Comparison of ENCODE assay signal across 9 cellular contexts in the genomic region with DNA sequence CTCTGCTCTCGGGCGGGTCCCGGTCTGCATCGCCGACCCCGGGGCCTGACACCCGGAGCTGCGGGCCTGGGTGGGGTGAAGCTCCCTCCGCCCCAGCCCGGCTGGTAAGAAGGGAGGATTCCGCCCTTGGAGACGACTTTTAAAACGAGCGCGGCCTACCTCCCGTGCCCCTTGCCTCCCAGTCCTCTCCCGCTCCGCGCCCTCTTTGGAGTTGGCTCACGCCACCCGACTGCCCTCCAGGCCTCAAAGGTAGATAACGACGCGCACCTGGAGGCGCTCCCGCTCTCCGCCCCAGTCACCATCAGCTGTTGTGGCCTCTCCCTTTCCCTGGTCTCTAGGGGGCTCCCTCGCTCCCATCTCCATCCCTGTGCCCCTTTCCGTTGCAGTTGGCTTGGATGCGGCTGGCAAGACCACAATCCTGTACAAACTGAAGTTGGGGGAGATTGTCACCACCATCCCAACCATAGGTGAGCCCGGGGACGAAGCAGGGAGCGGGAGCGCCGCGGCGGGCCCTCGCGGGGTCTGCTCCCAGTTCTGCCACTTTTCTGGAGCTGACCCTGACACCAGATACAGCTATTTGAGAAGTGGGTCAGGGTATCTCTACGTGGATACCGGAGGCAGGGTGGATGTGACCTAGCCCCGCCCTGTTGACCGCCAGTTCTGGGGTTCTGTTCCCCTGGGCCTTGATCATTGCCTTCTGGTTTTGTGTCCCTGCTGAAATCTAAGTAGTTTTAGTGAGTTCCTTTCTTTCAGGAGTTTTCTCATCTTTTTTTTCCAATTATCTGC. TPM values are rescaled to one million over a fixed set of nuclear protein-coding genes. Genes with fewer than 3 reads are reported as not detected.
DNase-seq lines count a peak whose midpoint lies in the region; ATAC-seq, FAIRE-seq and TF ChIP-seq lines count a peak whose summit lies in the region.
"Had no signal": no experiment of that assay in that cellular context is flagged by ENCODE, and none has a peak within 500 bp of the region (broad histone marks: within the 10 kb centered on the region; RNA-seq: fewer than 3 reads in every experiment).

No MANE protein-coding gene starts in this region.

- H4K20me1 ChIP-seq in GM12878 (ENCODE audit: control insufficient read depth, insufficient read depth) = no peaks in the 10 kb centered on the region

- peak overlapping the region; percentile 87 for H3K4me2 ChIP-seq in GM12878 (ENCODE audit: control insufficient read depth, insufficient read depth)

- peak; percentile 31 to 68 (median 37); a peak in 5 of 6 replicates for TF ChIP-seq CTCF in GM12878 (IDR thresholded peaks at IDR 0.05 in 2 of 3, conservative IDR thresholded peaks at IDR 0.05 in 1 of 3; ENCODE audit: control insufficient read depth in 2 of 3, extremely low read depth in 1 of 3, insufficient read depth in 1 of 3, low read depth in 3 of 3, low read length in 3 of 3)

- RAD21 ChIA-PET in GM12878 (lab: Charles Lee; ENCODE audit: unreplicated experiment) = interaction anchor here (1.5 to 2.0 kb wide), 2 partner anchors 32 to 62 kb away, joined by 4 to 7 read pairs; no protein-coding TSS in a partner anchor

- TF ChIP-seq POLR2A in GM12878 (IDR thresholded peaks at IDR 0.05; ENCODE audit: low read depth, low read length) = no peak

- SMC1A ChIA-PET in GM12878 (lab: Charles Lee; ENCODE audit: uncharacterized antibody, unreplicated experiment) = interaction anchor here (0.9 to 2.9 kb wide), 2 partner anchors 39 to 75 kb away, joined by 3 to 13 read pairs; no protein-coding TSS in a partner anchor

- BruUV-seq in GM12878 (replicated peaks; lab: Mats Ljungman, UMichigan) = no TSS peak

- peaks cover 13% of the 10 kb centered on the region for H3K4me1 ChIP-seq in GM12878 (ENCODE audit: control insufficient read depth, insufficient read depth, low read length)

- H3K9ac ChIP-seq in GM12878 (ENCODE audit: control insufficient read depth, insufficient read depth, low read length) = peak overlapping the region; percentile 83

- peak overlapping the region; percentile 94 for H3K4me3 ChIP-seq in GM12878

- CTCF ChIA-PET in GM12878 (lab: Yijun Ruan, JAX) = interaction anchor here (0.9 to 2.3 kb wide), 7 partner anchors 9 to 118 kb away, joined by 3 to 11 read pairs (median 4); no protein-coding TSS in a partner anchor

- in situ Hi-C loops in GM12878 (cut with MboI) = no loop called here

- FAIRE-seq in HTR-8/SVneo (lab: Jason Lieb, UNC) (no peak), RCC 7860 (lab: Jason Lieb, UNC) (no peak), GM12878 (lab: Jason Lieb, UNC) (no peak)

- POLR2A ChIA-PET in GM12878 (lab: Charles Lee) = interaction anchor here (0.6 to 1.7 kb wide), 3 partner anchors 31 to 61 kb away, joined by 3 to 5 read pairs (median 3); no protein-coding TSS in a partner anchor

- no peaks in the 10 kb centered on the region for H3K27me3 ChIP-seq in GM12878 (replicated peaks in 1 of 2; ENCODE audit: control insufficient read depth in 2 of 2, insufficient read depth in 2 of 2, low read length in 1 of 2)

- peak overlapping the region; percentile 77 for H3K27ac ChIP-seq in GM12878 (ENCODE audit: control insufficient read depth, insufficient read depth)

- peak overlapping the region; percentile 82 for H2AFZ ChIP-seq in GM12878 (ENCODE audit: control insufficient read depth, low read depth, low read length)

- H3K9me3 ChIP-seq in GM12878 (replicated peaks; ENCODE audit: control insufficient read depth, insufficient read depth, low read length) = no peaks in the 10 kb centered on the region

- intact Hi-C loops in GM12878 (cut with micrococcal nuclease; ENCODE audit: unreplicated experiment) = loop anchor here (2.0 kb wide), 1 partner anchor 64 kb away; a partner anchor contains a TSS

- H3K36me3 ChIP-seq in GM12878 (ENCODE audit: control insufficient read depth in 2 of 2, insufficient read depth in 2 of 2, low read length in 1 of 2) = peaks cover 0 to 3% of the 10 kb centered on the region in 2 experiments; a peak in 2 of 4 replicates

- no peak for TF ChIP-seq EP300 in GM12878 (IDR thresholded peaks at IDR 0.05; ENCODE audit: borderline replicate concordance in 1 of 2, control insufficient read depth in 1 of 2, low read depth in 2 of 2, low read length in 2 of 2)

- peaks cover 25% of the 10 kb centered on the region for H3K79me2 ChIP-seq in GM12878 (ENCODE audit: control insufficient read depth, insufficient read depth, low read length)

- DNase-seq in DMS153 (lab: John Stamatoyannopoulos, UW) (peak; percentile 34), HTR-8/SVneo (ENCODE audit: insufficient read length, low spot score) (peak; percentile 73), RCC 7860 (ENCODE audit: low spot score) (peak; percentile 47), GM12878 (ENCODE audit: low read depth, low spot score) (no peak), hypothalamus (lab: John Stamatoyannopoulos, UW) (peak in 43 of 51 donors; percentile 3 to 70 (median 43)), pulmonary artery endothelial cell (ENCODE audit: low read depth, low spot score) (peak; percentile 13), cerebellar nuclear complex (lab: John Stamatoyannopoulos, UW) (no peak)

- 4% methylated on average over 36 of the region's 43 CpGs for WGBS in GM12878 (ENCODE audit: insufficient coverage, insufficient replicate concordance, low lambda C conversion rate, missing lambda C conversion rate)

- peak; percentile 36; the same call in 1 of the 2 replicates for TF ChIP-seq RAD21 in GM12878 (IDR thresholded peaks at IDR 0.05; ENCODE audit: insufficient read depth, low read depth, low read length)

- peak; percentile 22 for ATAC-seq in GM21390 (IDR thresholded peaks at IDR 0.05; ENCODE audit: unreplicated experiment)
- ATAC-seq in GM12878 = peak; percentile 31

RNA-seq across cellular contexts. Expression of a gene that starts 0.7 kb away (rescaled TPM):
- total RNA-seq in GM12878 (2013; cell fraction: nucleolus; rRNA removed) = 15.8 and 19.9 TPM in 2 replicates
- total RNA-seq in GM12878 (2014; rRNA removed) (146 and 158 TPM in 2 replicates), GM12878 (2014; rRNA removed; fragmentation: Illumina TruSeq; extraction: Trizol) (73.6 and 84.8 TPM in 2 replicates), GM12878 (2021) (118 and 128 TPM in 2 replicates), pulmonary artery endothelial cell (122 and 215 TPM in 2 replicates)
- 53.8 TPM for polyA plus RNA-seq in GM12878 (2011; ENCODE audit: low read depth)
- polyA plus RNA-seq in GM12878 (2011; rRNA removed) (135 and 210 TPM in 2 replicates), GM12878 (2014; fragmentation: Illumina TruSeq; extraction: Trizol) (80.0 and 86.1 TPM in 2 replicates), GM12878 (2014; fragmentation: Nextera tagmentation; extraction: Ambion mirVana) (10 to 100 TPM; 11.0 to 18.0 TPM), GM12878 (2014; rRNA removed) (197 and 211 TPM in 2 replicates), GM12878 (2016; fragmentation: Nextera tagmentation; extraction: Ambion mirVana) (100 to 1,000 TPM; 143 to 156 TPM)
- polyA plus RNA-seq in GM12878 (2011; cell fraction: cytosol; rRNA removed) = 284 and 313 TPM in 2 replicates
- polyA plus RNA-seq in GM12878 (2011; cell fraction: nucleus; rRNA removed) = 145 and 173 TPM in 2 replicates
- polyA plus RNA-seq in GM12878 (2012) = 92.0 and 98.4 TPM in 2 replicates
- polyA minus RNA-seq in GM12878 (2011; rRNA and poly(A)+ RNA removed) = 63.3 and 73.0 TPM in 2 replicates
- 42.8 and 49.8 TPM in 2 replicates for polyA minus RNA-seq in GM12878 (2011; cell fraction: cytosol; rRNA and poly(A)+ RNA removed)
- 19.9 and 25.3 TPM in 2 replicates for polyA minus RNA-seq in GM12878 (2011; cell fraction: nucleus; rRNA and poly(A)+ RNA removed)

RNA-seq across cellular contexts. Expression of a gene that starts 3.5 kb away (rescaled TPM):
- 11.1 and 11.6 TPM in 2 replicates for total RNA-seq in GM12878 (2013; cell fraction: nucleolus; rRNA removed)
- 11.3 and 11.9 TPM in 2 replicates for total RNA-seq in GM12878 (2014; rRNA removed)
- 9.2 and 9.6 TPM in 2 replicates for total RNA-seq in GM12878 (2014; rRNA removed; fragmentation: Illumina TruSeq; extraction: Trizol)
- total RNA-seq in GM12878 (2021) = 14.7 and 14.9 TPM in 2 replicates
- polyA plus RNA-seq in GM12878 (2011; ENCODE audit: low read depth) = 7.8 TPM
- polyA plus RNA-seq in GM12878 (2011; rRNA removed) = 7.1 and 7.5 TPM in 2 replicates
- 7.2 and 7.8 TPM in 2 replicates for polyA plus RNA-seq in GM12878 (2011; cell fraction: cytosol; rRNA removed)
- 6.7 and 7.6 TPM in 2 replicates for polyA plus RNA-seq in GM12878 (2011; cell fraction: nucleus; rRNA removed)
- 8.6 and 9.8 TPM in 2 replicates for polyA plus RNA-seq in GM12878 (2012)
- polyA plus RNA-seq in GM12878 (2014; fragmentation: Illumina TruSeq; extraction: Trizol) = 7.0 and 8.0 TPM in 2 replicates
- 1 to 10 TPM; 1.8 to 2.7 TPM for polyA plus RNA-seq in GM12878 (2014; fragmentation: Nextera tagmentation; extraction: Ambion mirVana)
- 8.4 and 8.7 TPM in 2 replicates for polyA plus RNA-seq in GM12878 (2014; rRNA removed)
- polyA plus RNA-seq in GM12878 (2016; fragmentation: Nextera tagmentation; extraction: Ambion mirVana) = 10 to 100 TPM; 13.5 to 17.2 TPM
- 13.8 and 17.7 TPM in 2 replicates for polyA minus RNA-seq in GM12878 (2011; rRNA and poly(A)+ RNA removed)
- polyA minus RNA-seq in GM12878 (2011; cell fraction: cytosol; rRNA and poly(A)+ RNA removed) = 6.0 TPM in 2 replicates
- 13.1 and 17.5 TPM in 2 replicates for polyA minus RNA-seq in GM12878 (2011; cell fraction: nucleus; rRNA and poly(A)+ RNA removed)
- 22.0 and 26.7 TPM in 2 replicates for total RNA-seq in pulmonary artery endothelial cell

RNA-seq across cellular contexts. Expression of a gene that starts 4.6 kb away (rescaled TPM):
- total RNA-seq in GM12878 (2013; cell fraction: nucleolus; rRNA removed) = 3.2 and 3.3 TPM in 2 replicates
- 0.90 and 1.0 TPM in 2 replicates for total RNA-seq in GM12878 (2014; rRNA removed)
- total RNA-seq in GM12878 (2014; rRNA removed; fragmentation: Illumina TruSeq; extraction: Trizol) = 0.31 and 0.69 TPM in 2 replicates
- total RNA-seq in GM12878 (2021) = 0.69 TPM in 1 of 2 replicates, not detected in the other
- not detected for polyA plus RNA-seq in GM12878 (2011; ENCODE audit: low read depth)
- 0.48 and 0.60 TPM in 2 replicates for polyA plus RNA-seq in GM12878 (2011; rRNA removed)
- polyA plus RNA-seq in GM12878 (2011; cell fraction: cytosol; rRNA removed) = 0.38 and 0.60 TPM in 2 replicates
- 0.37 and 0.78 TPM in 2 replicates for polyA plus RNA-seq in GM12878 (2011; cell fraction: nucleus; rRNA removed)
- 0.27 TPM in 1 of 2 replicates, not detected in the other for polyA plus RNA-seq in GM12878 (2012)
- polyA plus RNA-seq in GM12878 (2014; fragmentation: Illumina TruSeq; extraction: Trizol) = 0.73 TPM in 1 of 2 replicates, not detected in the other
- under 1 TPM in 1 of 2 experiments, not detected in 1; 0.29 TPM for polyA plus RNA-seq in GM12878 (2014; fragmentation: Nextera tagmentation; extraction: Ambion mirVana)
- polyA plus RNA-seq in GM12878 (2014; rRNA removed) = 0.58 and 1.1 TPM in 2 replicates
- polyA plus RNA-seq in GM12878 (2016; fragmentation: Nextera tagmentation; extraction: Ambion mirVana) = under 1 TPM in 1 of 2 experiments, not detected in 1; 0.28 TPM
- 1.2 TPM in 2 replicates for polyA minus RNA-seq in GM12878 (2011; rRNA and poly(A)+ RNA removed)
- not detected in 2 replicates for polyA minus RNA-seq in GM12878 (2011; cell fraction: cytosol; rRNA and poly(A)+ RNA removed)
- polyA minus RNA-seq in GM12878 (2011; cell fraction: nucleus; rRNA and poly(A)+ RNA removed) = 1.7 and 2.1 TPM in 2 replicates
- 0.28 and 0.92 TPM in 2 replicates for total RNA-seq in pulmonary artery endothelial cell

RNA-seq across cellular contexts. Expression of a gene that starts 29.1 kb away (rescaled TPM):
- not detected in 2 replicates for total RNA-seq in GM12878 (2013; cell fraction: nucleolus; rRNA removed)
- total RNA-seq in GM12878 (2014; rRNA removed) (not detected in 2 replicates), GM12878 (2014; rRNA removed; fragmentation: Illumina TruSeq; extraction: Trizol) (not detected in 2 replicates), GM12878 (2021) (not detected in 2 replicates), pulmonary artery endothelial cell (not detected in 2 replicates)
- not detected for polyA plus RNA-seq in GM12878 (2011; ENCODE audit: low read depth)
- polyA plus RNA-seq in GM12878 (2011; rRNA removed) (0.14 and 0.27 TPM in 2 replicates), GM12878 (2014; fragmentation: Illumina TruSeq; extraction: Trizol) (not detected in 2 replicates), GM12878 (2014; fragmentation: Nextera tagmentation; extraction: Ambion mirVana) (not detected), GM12878 (2014; rRNA removed) (not detected in 2 replicates), GM12878 (2016; fragmentation: Nextera tagmentation; extraction: Ambion mirVana) (not detected)
- 0.28 and 0.40 TPM in 2 replicates for polyA plus RNA-seq in GM12878 (2011; cell fraction: cytosol; rRNA removed)
- 2.4 and 3.0 TPM in 2 replicates for polyA plus RNA-seq in GM12878 (2011; cell fraction: nucleus; rRNA removed)
- polyA plus RNA-seq in GM12878 (2012) = not detected in 2 replicates
- polyA minus RNA-seq in GM12878 (2011; rRNA and poly(A)+ RNA removed) = 0.37 and 0.46 TPM in 2 replicates
- polyA minus RNA-seq in GM12878 (2011; cell fraction: cytosol; rRNA and poly(A)+ RNA removed) = not detected in 2 replicates
- 0.36 and 0.57 TPM in 2 replicates for polyA minus RNA-seq in GM12878 (2011; cell fraction: nucleus; rRNA and poly(A)+ RNA removed)
- total RNA-seq: dermis microvascular lymphatic vessel endothelial cell had no signal

Comparison
In these comparisons a context has a peak if more than half of its experiments do, and no peak if none do; other contexts are left out.
1. DNase-seq: peak in DMS153 (single experiment), HTR-8/SVneo (single experiment), RCC 7860 (single experiment), hypothalamus (43 of 51) and pulmonary artery endothelial cell (single experiment); none in GM12878 (single experiment) and cerebellar nuclear complex (0 of 2).